Comparison of ENCODE assay signal across 8 cellular contexts in genomic region chr16:87570938-87571867, GRCh38. TPM values are rescaled to one million over a fixed set of nuclear protein-coding genes. Genes with fewer than 3 reads are reported as not detected.
DNase-seq lines count a peak whose midpoint lies in the region; ATAC-seq, FAIRE-seq and TF ChIP-seq lines count a peak whose summit lies in the region.

No MANE protein-coding gene starts in this region.

- FAIRE-seq in islet of Langerhans (lab: Jason Lieb, UNC): peak; percentile 58

- H3K27me3 ChIP-seq in adipocyte (replicated peaks; ENCODE audit: control insufficient read depth, insufficient read depth, low read length) (peaks cover 4% of the 10 kb centered on the region), tibial artery (no peaks in the 10 kb centered on the region)

- peak; percentile 73 to 93 for TF ChIP-seq CTCF in tibial artery (IDR thresholded peaks at IDR 0.05)

- H3K4me1 ChIP-seq in adipocyte (ENCODE audit: control insufficient read depth, insufficient read depth, low read length): peaks cover 7% of the 10 kb centered on the region
- peaks cover 0 to 37% (median 26%) of the 10 kb centered on the region in 4 donors for H3K4me1 ChIP-seq in tibial artery

- H3K36me3 ChIP-seq in adipocyte (ENCODE audit: control insufficient read depth, insufficient read depth, low read length, severe bottlenecking): no peaks in the 10 kb centered on the region
- H3K36me3 ChIP-seq in tibial artery: no peaks in the 10 kb centered on the region

- no peak overlapping the region for H3K4me3 ChIP-seq in adipocyte (ENCODE audit: low read length)
- H3K4me3 ChIP-seq in tibial artery: no peak overlapping the region

- peak; percentile 44 for DNase-seq in COR-L47 (lab: John Stamatoyannopoulos, UW)
- peak; percentile 61 for DNase-seq in HT-29 (ENCODE audit: low spot score)
- DNase-seq in adipocyte (ENCODE audit: low read depth): peak; percentile 49
- peak; percentile 76 to 93 for DNase-seq in tibial artery
- no peak for DNase-seq in NCI-H226

- intact Hi-C loops in tibial artery (cut with DNase I; ENCODE audit: low total_unique reads): loop anchor here (2.0 kb wide), 1 partner anchor 22 kb away; no protein-coding TSS in a partner anchor

- no peak overlapping the region for H3K9ac ChIP-seq in adipocyte (ENCODE audit: low read length)

- ATAC-seq in GM19324 (IDR thresholded peaks at IDR 0.05; ENCODE audit: low FRiP score, unreplicated experiment) (no peak), HG02759 (IDR thresholded peaks at IDR 0.05; ENCODE audit: unreplicated experiment) (no peak)

- H3K9me3 ChIP-seq in adipocyte (ENCODE audit: control insufficient read depth, low read length) (no peaks in the 10 kb centered on the region), tibial artery (no peaks in the 10 kb centered on the region)

- peak overlapping the region; percentile 82 to 89 for H3K27ac ChIP-seq in tibial artery

RNA-seq across cellular contexts. Expression of gene JPH3, which starts 31.1 kb away (rescaled TPM):
- total RNA-seq in HT-29 (2014; rRNA removed; shearing (Covaris generic)): not detected in 2 replicates
